In genomic region chr5:96075579-96076289, GRCh38 we compare ENCODE assay signal across 24 cellular contexts.
DNase-seq lines count a peak whose midpoint lies in the region; ATAC-seq, FAIRE-seq and TF ChIP-seq lines count a peak whose summit lies in the region.
"Had no signal": no experiment of that assay in that cellular context is flagged by ENCODE, and none has a peak within 500 bp of the region (broad histone marks: within the 10 kb centered on the region; RNA-seq: fewer than 3 reads in every experiment).

No MANE protein-coding gene starts in this region.

- H3K9ac ChIP-seq in IMR-90 (ENCODE audit: low read depth, low read length) (no peak overlapping the region), GM12878 (ENCODE audit: control insufficient read depth, insufficient read depth, low read length) (no peak overlapping the region)
- H3K9ac ChIP-seq: parathyroid adenoma had no signal

- no peak for DNase-seq in GM19239 (ENCODE audit: insufficient read length, low spot score)
- DNase-seq in IMR-90: no peak
- DNase-seq in GM12878 (ENCODE audit: low read depth, low spot score): no peak
- no peak for DNase-seq in tibial nerve (ENCODE audit: low spot score in 2 of 2)
- no peak for DNase-seq in NCI-H526 treated with DMSO at 0.1 percent for 48 hours (lab: John Stamatoyannopoulos, UW)
- DNase-seq in ureter (ENCODE audit: low spot score): no peak
- no peak for DNase-seq in HAP-1 (ENCODE audit: low spot score in 2 of 2)
- DNase-seq: activated CD4-positive, alpha-beta T cell treated with anti-CD3 and anti-CD28 coated beads, Interleukin-2, amount 50 U/mL, for 48 hours; activated naive CD4-positive, alpha-beta T cell treated with anti-CD3 and anti-CD28 coated beads, Interleukin-2, amount 10 ng/mL, durations not matched to agents 7 days and 5 days; activated T-cell treated with anti-CD3 and anti-CD28 coated beads for 4 hours; endodermal cell; kidney; naive thymus-derived CD4-positive, alpha-beta T cell; NCI-H1694; NCI-H345; NK-92 treated with Interleukin-12 subunit alpha and Interleukin-12 subunit beta, amount 100 ng/mL, for 24 hours; Right ventricle myocardium superior; stimulated activated CD4-positive, alpha-beta T cell treated with anti-CD3 and anti-CD28 coated beads, Interleukin-4, amount 100 ng/mL, for 1 hour; stimulated activated naive CD8-positive, alpha-beta T cell treated with anti-CD3 and anti-CD28 coated beads, Interleukin-15, amount 100 ng/mL, for 72 hours; T-helper 17 cell; upper lobe of right lung had no signal

- TF ChIP-seq RAD21 in IMR-90 (IDR thresholded peaks at IDR 0.05; ENCODE audit: low read length) (no peak), GM12878 (IDR thresholded peaks at IDR 0.05; ENCODE audit: insufficient read depth, low read depth, low read length) (no peak)

- no peaks in the 10 kb centered on the region for H3K9me3 ChIP-seq in IMR-90 (ENCODE audit: control insufficient read depth, insufficient read depth, low read length)
- H3K9me3 ChIP-seq in GM12878 (replicated peaks; ENCODE audit: control insufficient read depth, insufficient read depth, low read length): no peaks in the 10 kb centered on the region
- H3K9me3 ChIP-seq in tibial nerve: no peaks in the 10 kb centered on the region
- H3K9me3 ChIP-seq in HAP-1: no peaks in the 10 kb centered on the region
- H3K9me3 ChIP-seq: upper lobe of right lung had no signal

- no peak overlapping the region for H3K23ac ChIP-seq in IMR-90 (ENCODE audit: low read depth, low read length)

- H2BK15ac ChIP-seq in IMR-90 (ENCODE audit: low read depth, low read length): peak overlapping the region; percentile 81

- SMC1A ChIA-PET in GM12878 (lab: Charles Lee; ENCODE audit: uncharacterized antibody, unreplicated experiment): interaction anchor here (1.2 to 2.6 kb wide), 2 partner anchors 10 kb away, joined by 3 to 15 read pairs; no protein-coding TSS in a partner anchor

- peak overlapping the region; percentile 77 for H4K91ac ChIP-seq in IMR-90 (ENCODE audit: insufficient read depth, low read depth, low read length)

- TF ChIP-seq EP300 in GM12878 (IDR thresholded peaks at IDR 0.05; ENCODE audit: borderline replicate concordance in 1 of 2, control insufficient read depth in 1 of 2, low read depth in 2 of 2, low read length in 2 of 2) (no peak), tibial nerve (IDR thresholded peaks at IDR 0.05) (no peak)

- BruUV-seq in IMR-90 (replicated peaks; lab: Mats Ljungman, UMichigan) (no TSS peak), GM12878 (replicated peaks; lab: Mats Ljungman, UMichigan) (no TSS peak)

- POLR2A ChIA-PET in IMR-90 (lab: Charles Lee; ENCODE audit: unreplicated experiment) (interaction anchor here (0.6 to 0.7 kb wide), 2 partner anchors 261 to 490 kb away, joined by 3 to 5 read pairs; no protein-coding TSS in a partner anchor), GM12878 (lab: Charles Lee) (no interaction called here)

- no peaks in the 10 kb centered on the region for H3K36me3 ChIP-seq in IMR-90 (ENCODE audit: control insufficient read depth, insufficient read depth, low read length)
- no peaks in the 10 kb centered on the region for H3K36me3 ChIP-seq in GM12878 (ENCODE audit: control insufficient read depth in 2 of 2, insufficient read depth in 2 of 2, low read length in 1 of 2)
- no peaks in the 10 kb centered on the region for H3K36me3 ChIP-seq in tibial nerve
- no peaks in the 10 kb centered on the region for H3K36me3 ChIP-seq in HAP-1 (replicated peaks)
- H3K36me3 ChIP-seq: upper lobe of right lung had no signal

- H3K27ac ChIP-seq in IMR-90 (ENCODE audit: insufficient read depth, low read length) (no peak overlapping the region), GM12878 (ENCODE audit: control insufficient read depth, insufficient read depth) (no peak overlapping the region), tibial nerve (no peak overlapping the region)
- H3K27ac ChIP-seq: parathyroid adenoma, skin epidermis, upper lobe of right lung had no signal

- peak overlapping the region; percentile 53 to 72; a peak in 3 of 4 replicates for H4K8ac ChIP-seq in IMR-90 (ENCODE audit: low read depth in 2 of 2, low read length in 2 of 2)

- intact Hi-C loops in IMR-90 (cut with micrococcal nuclease) (no loop called here), GM12878 (cut with micrococcal nuclease; ENCODE audit: unreplicated experiment) (loop anchor here (5.0 kb wide), 1 partner anchor 218 kb away; no protein-coding TSS in a partner anchor)

- H3K4me3 ChIP-seq in IMR-90 (ENCODE audit: insufficient read depth, low read depth, low read length): no peak overlapping the region
- H3K4me3 ChIP-seq in GM12878: no peak overlapping the region
- no peak overlapping the region for H3K4me3 ChIP-seq in tibial nerve
- no peak overlapping the region for H3K4me3 ChIP-seq in HAP-1
- H3K4me3 ChIP-seq: skin epidermis, upper lobe of right lung had no signal

- peaks cover 11% of the 10 kb centered on the region for H3K4me1 ChIP-seq in IMR-90 (ENCODE audit: control insufficient read depth, insufficient read depth, low read length)
- no peaks in the 10 kb centered on the region for H3K4me1 ChIP-seq in GM12878 (ENCODE audit: control insufficient read depth, insufficient read depth, low read length)
- H3K4me1 ChIP-seq in tibial nerve: no peaks in the 10 kb centered on the region
- no peaks in the 10 kb centered on the region for H3K4me1 ChIP-seq in HAP-1
- H3K4me1 ChIP-seq: parathyroid adenoma, upper lobe of right lung had no signal

- CTCF ChIA-PET in IMR-90 (lab: Yijun Ruan, JAX) (interaction anchor here (0.9 to 1.7 kb wide), 3 partner anchors 22 to 114 kb away, joined by 3 to 5 read pairs (median 3); partner anchors contain the start of gene ELL2), GM12878 (lab: Yijun Ruan, JAX) (interaction anchor here (0.5 to 2.1 kb wide), 3 partner anchors 10 to 133 kb away, joined by 3 to 5 read pairs (median 3); no protein-coding TSS in a partner anchor)

- in situ Hi-C loops in IMR-90 (cut with MboI; ENCODE audit: low sequenced_read_pairs) (no loop called here), GM12878 (cut with MboI) (no loop called here), HAP-1 (cut with MboI; ENCODE audit: low sequenced_read_pairs) (no loop called here)

- H3K79me2 ChIP-seq in GM12878 (ENCODE audit: control insufficient read depth, insufficient read depth, low read length): no peaks in the 10 kb centered on the region
- H3K79me2 ChIP-seq: parathyroid adenoma had no signal

- H2AK5ac ChIP-seq in IMR-90 (ENCODE audit: low read depth, low read length): peak overlapping the region; percentile 51; the same call in 1 of the 2 replicates

- TF ChIP-seq POLR2A in IMR-90 (IDR thresholded peaks at IDR 0.05; ENCODE audit: low read depth, low read length) (no peak), GM12878 (IDR thresholded peaks at IDR 0.05; ENCODE audit: low read depth, low read length) (no peak), tibial nerve (IDR thresholded peaks at IDR 0.05) (no peak)

- H3K27me3 ChIP-seq in IMR-90 (ENCODE audit: control insufficient read depth, insufficient read depth, low read length) (no peaks in the 10 kb centered on the region), GM12878 (replicated peaks in 1 of 2; ENCODE audit: control insufficient read depth in 2 of 2, insufficient read depth in 2 of 2, low read length in 1 of 2) (no peaks in the 10 kb centered on the region), tibial nerve (no peaks in the 10 kb centered on the region), HAP-1 (ENCODE audit: low read depth) (no peaks in the 10 kb centered on the region)
- H3K27me3 ChIP-seq: upper lobe of right lung had no signal

- ATAC-seq in IMR-90 (ENCODE audit: low read depth) (no peak), GM12878 (no peak)
- ATAC-seq: naive thymus-derived CD4-positive, alpha-beta T cell; stimulated activated naive CD8-positive, alpha-beta T cell treated with anti-CD3 and anti-CD28 coated beads, Interleukin-15, amount 100 ng/mL, for 72 hours; T-helper 17 cell; upper lobe of right lung had no signal

- H2BK20ac ChIP-seq in IMR-90 (ENCODE audit: low read depth, low read length): peak overlapping the region; percentile 77

- peak overlapping the region; percentile 49; the same call in 1 of the 2 replicates for H3K4ac ChIP-seq in IMR-90 (ENCODE audit: low read depth, low read length)

- RAD21 ChIA-PET in GM12878 (lab: Charles Lee; ENCODE audit: unreplicated experiment): interaction anchor here (0.7 to 1.0 kb wide), 2 partner anchors 46 to 261 kb away, joined by 3 read pairs; no protein-coding TSS in a partner anchor

- H4K20me1 ChIP-seq in IMR-90 (ENCODE audit: insufficient read depth, low read length) (no peaks in the 10 kb centered on the region), GM12878 (ENCODE audit: control insufficient read depth, insufficient read depth) (no peaks in the 10 kb centered on the region)

- no peak overlapping the region for H3K56ac ChIP-seq in IMR-90 (ENCODE audit: extremely low read depth, insufficient read depth, low read length)

- H2AFZ ChIP-seq in IMR-90 (replicated peaks; ENCODE audit: low read length, poor library complexity) (no peak overlapping the region), GM12878 (ENCODE audit: control insufficient read depth, low read depth, low read length) (no peak overlapping the region)
- H2AFZ ChIP-seq: parathyroid adenoma had no signal

- WGBS in IMR-90 (ENCODE audit: extremely low coverage in 2 of 2, insufficient read length in 1 of 2), 2 experiments: no CpG with 5 or more reads among the region's 2 CpGs
- WGBS in GM12878 (ENCODE audit: insufficient coverage, insufficient replicate concordance, low lambda C conversion rate, missing lambda C conversion rate): 47% methylated on average over 2 of the region's 2 CpGs
- 47 to 51% methylated on average over 2 of the region's 2 CpGs for WGBS in tibial nerve, 2 donors

- H3K79me1 ChIP-seq in IMR-90 (ENCODE audit: low read depth in 1 of 2, low read length in 2 of 2): peaks cover 0 to 4% of the 10 kb centered on the region in 2 experiments; a peak in 3 of 4 replicates

- H4K5ac ChIP-seq in IMR-90 (ENCODE audit: low read depth, low read length): peak overlapping the region; percentile 99; the same call in 1 of the 2 replicates

- peak overlapping the region; percentile 71 for H2BK5ac ChIP-seq in IMR-90 (ENCODE audit: low read depth, low read length, poor library complexity, severe bottlenecking)

- H3K4me2 ChIP-seq in IMR-90 (ENCODE audit: low read depth, low read length): no peak overlapping the region
- H3K4me2 ChIP-seq in GM12878 (ENCODE audit: control insufficient read depth, insufficient read depth): no peak overlapping the region

- peak overlapping the region; percentile 90; the same call in 1 of the 2 replicates for H3K18ac ChIP-seq in IMR-90 (ENCODE audit: low read depth, low read length)

- no peak overlapping the region for H2AK9ac ChIP-seq in IMR-90 (replicated peaks; ENCODE audit: low read depth, low read length, poor library complexity)

- FAIRE-seq in GM19239 (lab: Jason Lieb, UNC) (peak; percentile 11), GM12878 (lab: Jason Lieb, UNC) (no peak), islet of Langerhans (lab: Jason Lieb, UNC) (peak; percentile 9)
- FAIRE-seq: kidney had no signal

- peak overlapping the region; percentile 79 for H2BK120ac ChIP-seq in IMR-90 (ENCODE audit: low read depth, low read length)

- dilution Hi-C loops in IMR-90 (cut with HindIII; ENCODE audit: low sequenced_read_pairs, unreplicated experiment): no loop called here

- H3K14ac ChIP-seq in IMR-90 (replicated peaks; ENCODE audit: low read depth, low read length): peak overlapping the region; percentile 80

- TF ChIP-seq CTCF in IMR-90 (conservative IDR thresholded peaks at IDR 0.05; ENCODE audit: low read depth, low read length) (no peak), GM12878 (IDR thresholded peaks at IDR 0.05 in 2 of 3, conservative IDR thresholded peaks at IDR 0.05 in 1 of 3; ENCODE audit: control insufficient read depth in 2 of 3, extremely low read depth in 1 of 3, insufficient read depth in 1 of 3, low read depth in 3 of 3, low read length in 3 of 3) (no peak), tibial nerve (IDR thresholded peaks at IDR 0.05) (no peak)

- peaks cover 6% of the 10 kb centered on the region; the same call in 1 of the 2 replicates for H3K9me1 ChIP-seq in IMR-90 (ENCODE audit: insufficient read depth, low read length)
